20 cellular contexts compared by ENCODE assay signal in genomic region chr12:96045566-96045965, GRCh38. TPM values are rescaled to one million over a fixed set of nuclear protein-coding genes. Genes with fewer than 3 reads are reported as not detected.
DNase-seq lines count a peak whose midpoint lies in the region; ATAC-seq and TF ChIP-seq lines count a peak whose summit lies in the region.
"Had no signal": no experiment of that assay in that cellular context is flagged by ENCODE, and none has a peak within 500 bp of the region (broad histone marks: within the 10 kb centered on the region; RNA-seq: fewer than 3 reads in every experiment).

No MANE protein-coding gene starts in this region.

- no peak for TF ChIP-seq EP300 in stomach (IDR thresholded peaks at IDR 0.05)

- peak; percentile 12 for ATAC-seq in lung (ENCODE audit: insufficient read depth, low FRiP score)
- ATAC-seq in GM19463 (IDR thresholded peaks at IDR 0.05; ENCODE audit: unreplicated experiment) = no peak
- ATAC-seq: K562 had no signal

- POLR2A ChIA-PET in OCI-LY7 (lab: Charles Lee) = interaction anchor here (0.6 to 0.7 kb wide), 2 partner anchors 36 to 403 kb away, joined by 3 read pairs; no protein-coding TSS in a partner anchor

- H3K4me1 ChIP-seq in OCI-LY7 (ENCODE audit: insufficient read depth, low read length, poor library complexity, severe bottlenecking) = peaks cover 26% of the 10 kb centered on the region
- peaks cover 0 to 8% of the 10 kb centered on the region in 2 donors for H3K4me1 ChIP-seq in lung (ENCODE audit: control insufficient read depth in 2 of 2, insufficient read depth in 2 of 2, low read length in 2 of 2)
- H3K4me1 ChIP-seq in stomach = peaks cover 23 to 62% (median 42%) of the 10 kb centered on the region in 4 donors

- H3K27ac ChIP-seq in OCI-LY7 (ENCODE audit: low read depth, low read length, poor library complexity, severe bottlenecking) (no peak overlapping the region), lung (ENCODE audit: low read depth in 1 of 2, low read length in 1 of 2) (peak overlapping the region in 1 of 2 donors; percentile 70), stomach (peak overlapping the region in 4 of 5 donors; percentile 22 to 92 (median 76))
- H3K27ac ChIP-seq: hepatocyte, tibial nerve, WERI-Rb-1 had no signal

- CTCF ChIA-PET in OCI-LY7 (lab: Charles Lee; ENCODE audit: unreplicated experiment) = no interaction called here

- no peak overlapping the region for H3K4me2 ChIP-seq in OCI-LY7 (ENCODE audit: low read length)
- H3K4me2 ChIP-seq: hepatocyte had no signal

- TF ChIP-seq POLR2A in stomach (IDR thresholded peaks at IDR 0.05) = no peak

- H2AFZ ChIP-seq in OCI-LY7 (ENCODE audit: low read length) = peak overlapping the region; percentile 47; the same call in 1 of the 2 replicates
- H2AFZ ChIP-seq: hepatocyte had no signal

- DNase-seq in activated T-cell treated with anti-CD3 and anti-CD28 coated beads, Interleukin-2, amount 50 U/mL, for 24 hours = no peak
- no peak for DNase-seq in activated T-cell treated with anti-CD3 and anti-CD28 coated beads, Interleukin-2, amount 50 U/mL, for 1 hour
- no peak for DNase-seq in OCI-LY7 (ENCODE audit: low spot score)
- no peak for DNase-seq in lung (ENCODE audit: low spot score)
- DNase-seq in stomach = no peak
- no peak for DNase-seq in activated T-cell treated with anti-CD3 and anti-CD28 coated beads for 4 hours
- DNase-seq in occipital lobe (lab: John Stamatoyannopoulos, UW) = no peak
- DNase-seq: activated naive CD8-positive, alpha-beta T cell treated with anti-CD3 and anti-CD28 coated beads, Interleukin-2, amount 10 ng/mL, durations not matched to agents 7 days and 5 days; Calu3; effector CD4-positive, alpha-beta T cell; kidney glomerular epithelial cell; NCI-H82; RPMI8226; stimulated activated CD4-positive, alpha-beta T cell treated with anti-CD3 and anti-CD28 coated beads, Interleukin-15, amount 100 ng/mL, for 24 hours; SW 1271; WERI-Rb-1 had no signal

- TF ChIP-seq CTCF in OCI-LY7 (conservative IDR thresholded peaks at IDR 0.05; ENCODE audit: low read length) = no peak
- no peak for TF ChIP-seq CTCF in lung (IDR thresholded peaks at IDR 0.05; ENCODE audit: control extremely low read depth, extremely low read depth)
- TF ChIP-seq CTCF in stomach (IDR thresholded peaks at IDR 0.05) = no peak

- H3K9me3 ChIP-seq in OCI-LY7 (ENCODE audit: low read length) (no peaks in the 10 kb centered on the region), lung (ENCODE audit: control insufficient read depth in 2 of 2, insufficient read depth in 1 of 2, low read length in 1 of 2) (no peaks in the 10 kb centered on the region), stomach (no peaks in the 10 kb centered on the region)
- H3K9me3 ChIP-seq: tibial nerve had no signal

- H3K9me2 ChIP-seq in OCI-LY7 (ENCODE audit: insufficient read depth, low read length) = no peaks in the 10 kb centered on the region

- H3K36me3 Mint-ChIP-seq in activated T-cell treated with anti-CD3 and anti-CD28 coated beads, Interleukin-2, amount 50 U/mL, for 24 hours (ENCODE audit: low read depth) = no peaks in the 10 kb centered on the region
- H3K36me3 Mint-ChIP-seq: activated naive CD8-positive, alpha-beta T cell treated with anti-CD3 and anti-CD28 coated beads, Interleukin-2, amount 10 ng/mL, durations not matched to agents 7 days and 5 days had no signal

- no peak overlapping the region for H3K4me3 Mint-ChIP-seq in activated T-cell treated with anti-CD3 and anti-CD28 coated beads, Interleukin-2, amount 50 U/mL, for 24 hours
- H3K4me3 Mint-ChIP-seq: activated naive CD8-positive, alpha-beta T cell treated with anti-CD3 and anti-CD28 coated beads, Interleukin-2, amount 10 ng/mL, durations not matched to agents 7 days and 5 days had no signal

- intact Hi-C loops in OCI-LY7 (cut with micrococcal nuclease; ENCODE audit: unreplicated experiment) = no loop called here
- intact Hi-C loops in stomach (cut with DNase I; ENCODE audit: low total_unique reads) = no loop called here

- H3K36me3 ChIP-seq in OCI-LY7 (ENCODE audit: insufficient read depth, low read length) (no peaks in the 10 kb centered on the region), lung (ENCODE audit: control insufficient read depth in 2 of 2, insufficient read depth in 2 of 2, low read length in 2 of 2) (no peaks in the 10 kb centered on the region), stomach (no peaks in the 10 kb centered on the region)
- H3K36me3 ChIP-seq: tibial nerve, WERI-Rb-1 had no signal

- H3K27me3 Mint-ChIP-seq in activated T-cell treated with anti-CD3 and anti-CD28 coated beads, Interleukin-2, amount 50 U/mL, for 24 hours = no peaks in the 10 kb centered on the region
- H3K27me3 Mint-ChIP-seq: activated naive CD8-positive, alpha-beta T cell treated with anti-CD3 and anti-CD28 coated beads, Interleukin-2, amount 10 ng/mL, durations not matched to agents 7 days and 5 days had no signal

- H3K9me3 Mint-ChIP-seq in activated T-cell treated with anti-CD3 and anti-CD28 coated beads, Interleukin-2, amount 50 U/mL, for 24 hours = peaks cover 4% of the 10 kb centered on the region

- no peaks in the 10 kb centered on the region for H3K27me3 ChIP-seq in lung (ENCODE audit: control insufficient read depth, insufficient read depth)
- H3K27me3 ChIP-seq in stomach = no peaks in the 10 kb centered on the region
- H3K27me3 ChIP-seq: hepatocyte, tibial nerve had no signal

- H3K27ac Mint-ChIP-seq in activated T-cell treated with anti-CD3 and anti-CD28 coated beads, Interleukin-2, amount 50 U/mL, for 24 hours = peak overlapping the region; percentile 94
- H3K27ac Mint-ChIP-seq: activated naive CD8-positive, alpha-beta T cell treated with anti-CD3 and anti-CD28 coated beads, Interleukin-2, amount 10 ng/mL, durations not matched to agents 7 days and 5 days had no signal

- H4K20me1 ChIP-seq in OCI-LY7 (ENCODE audit: insufficient read depth, low read length) = no peaks in the 10 kb centered on the region

- 68 to 70% methylated on average over 7 of the region's 7 CpGs for WGBS in lung, 2 donors
- WGBS in stomach, 5 donors = 70 to 79% (median 78%) methylated on average over 7 of the region's 7 CpGs

- H3K4me3 ChIP-seq in OCI-LY7 (ENCODE audit: low read depth, low read length, poor library complexity, severe bottlenecking) (no peak overlapping the region), lung (no peak overlapping the region), stomach (no peak overlapping the region)
- H3K4me3 ChIP-seq: hepatocyte, K562, tibial nerve had no signal

- peaks cover 53% of the 10 kb centered on the region for H3K4me1 Mint-ChIP-seq in activated T-cell treated with anti-CD3 and anti-CD28 coated beads, Interleukin-2, amount 50 U/mL, for 24 hours (ENCODE audit: low read depth)

- BruUV-seq in OCI-LY7 (replicated peaks; lab: Mats Ljungman, UMichigan) = no TSS peak

- H3K79me2 ChIP-seq in OCI-LY7 (ENCODE audit: insufficient read depth, low read depth, low read length) = no peaks in the 10 kb centered on the region
- H3K79me2 ChIP-seq: hepatocyte had no signal

RNA-seq across cellular contexts. Expression of gene LTA4H, which starts 10.2 kb away (rescaled TPM):
- total RNA-seq in OCI-LY7 (2014; rRNA removed; shearing (Covaris generic)) = 75.6 and 86.7 TPM in 2 replicates
- total RNA-seq in OCI-LY7 (2022) (120 and 122 TPM in 2 replicates), lung (100 to 1,000 TPM; 168 to 262 TPM), stomach (10 to 100 TPM; 22.6 to 91.5 (median 73.6) TPM), occipital lobe (38.5 TPM)
- polyA plus RNA-seq in lung (100 to 1,000 TPM; 145 to 176 TPM), stomach (10 to 100 TPM; 38.2 to 62.6 (median 51.6) TPM)

RNA-seq across cellular contexts. Expression of gene HAL, which starts 49.4 kb away (rescaled TPM):
- total RNA-seq in OCI-LY7 (2014; rRNA removed; shearing (Covaris generic)) = 0.25 and 0.57 TPM in 2 replicates
- total RNA-seq in OCI-LY7 (2022) (1.4 and 2.1 TPM in 2 replicates), lung (1 to 10 TPM; 2.3 to 6.1 TPM), stomach (10 to 100 TPM in 1 of 5 donors, 1 to 10 TPM in 1, under 1 TPM in 1, not detected in 2; 0.89 to 85.8 (median 2.8) TPM), occipital lobe (2.2 TPM)
- polyA plus RNA-seq in lung (1 to 10 TPM; 1.2 to 7.9 TPM), stomach (under 1 TPM in 1 of 3 donors, not detected in 2; 0.23 TPM)
